Comparison of ENCODE assay signal across 8 cellular contexts in the genomic region with DNA sequence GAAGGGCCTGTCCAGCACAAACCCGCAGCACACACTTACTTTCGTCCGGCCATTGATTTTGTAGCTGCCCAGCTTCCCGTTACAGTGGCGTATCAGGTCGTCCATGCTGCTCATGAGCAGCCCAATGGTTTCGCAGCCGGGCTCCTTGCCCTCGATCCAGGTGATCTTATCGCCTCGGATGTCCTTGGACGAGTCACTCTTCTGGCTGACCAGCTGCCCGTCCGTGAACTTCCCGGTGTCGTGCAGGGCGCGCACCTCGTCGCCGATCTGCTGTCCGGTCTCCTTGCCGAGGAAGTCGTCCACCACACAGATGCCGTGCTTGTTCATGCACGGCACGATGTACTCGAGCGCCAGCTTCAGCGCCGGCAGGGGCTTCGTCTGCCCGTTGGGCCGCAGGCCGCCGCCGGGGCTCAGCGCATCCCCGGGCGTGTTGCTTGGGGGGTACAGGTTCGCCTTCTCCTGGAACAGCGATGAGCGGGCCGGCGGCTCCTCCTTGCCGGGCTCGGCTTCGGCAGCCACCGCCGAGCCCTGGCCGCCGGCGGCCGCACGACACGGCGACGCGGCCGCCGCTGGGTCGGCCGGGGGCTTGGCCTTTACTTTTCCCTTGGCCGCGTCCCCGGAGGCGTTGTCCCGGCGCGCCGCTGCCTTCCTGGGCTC. TPM values are rescaled to one million over a fixed set of nuclear protein-coding genes. Genes with fewer than 3 reads are reported as not detected.
DNase-seq lines count a peak whose midpoint lies in the region; ATAC-seq, FAIRE-seq and TF ChIP-seq lines count a peak whose summit lies in the region.

No MANE protein-coding gene starts in this region.

- intact Hi-C loops in endothelial cell of umbilical vein (cut with micrococcal nuclease) (loop anchor here (5.0 kb wide), 2 partner anchors 179 to 444 kb away; partner anchors contain the start of genes ARV1, GNPAT and TTC13), mucosa of descending colon (cut with DNase I, micrococcal nuclease) (loop anchor here (5.0 to 10.0 kb wide), 3 partner anchors 64 to 106 kb away; partner anchors contain the start of gene TSNAX (in 2 of the 2))

- BruUV-seq in endothelial cell of umbilical vein (replicated peaks; lab: Mats Ljungman, UMichigan) = no TSS peak

- H3K4me3 Mint-ChIP-seq in stimulated activated naive CD8-positive, alpha-beta T cell treated with anti-CD3 and anti-CD28 coated beads, Interleukin-15, amount 100 ng/mL, for 72 hours = peak overlapping the region; percentile 82 to 100

- TF ChIP-seq POLR2A in GM12891 (IDR thresholded peaks at IDR 0.05; ENCODE audit: low read depth, low read length) (no peak), endothelial cell of umbilical vein (IDR thresholded peaks at IDR 0.05; ENCODE audit: low read depth, low read length) (peak; percentile 34)

- TF ChIP-seq CTCF in HFF-Myc (IDR thresholded peaks at IDR 0.05; ENCODE audit: low read depth, low read length, missing control alignments) = no peak
- no peak for TF ChIP-seq CTCF in endothelial cell of umbilical vein (IDR thresholded peaks at IDR 0.05; ENCODE audit: extremely low read depth in 1 of 2, insufficient read depth in 1 of 2, low read depth in 1 of 2, low read length in 2 of 2)
- no peak for TF ChIP-seq CTCF in mucosa of descending colon (IDR thresholded peaks at IDR 0.05)

- ATAC-seq in mucosa of descending colon = peak; percentile 14
- ATAC-seq in stimulated activated naive CD8-positive, alpha-beta T cell treated with anti-CD3 and anti-CD28 coated beads, Interleukin-15, amount 100 ng/mL, for 72 hours = peak; percentile 13

- DNase-seq in GM12891 (ENCODE audit: insufficient read length, low spot score) (peak; percentile 17), HFF-Myc (ENCODE audit: extremely low read depth, low read depth) (no peak), NCI-H146 treated with DMSO at 0.1 percent for 48 hours (lab: John Stamatoyannopoulos, UW; ENCODE audit: unreplicated experiment) (peak; percentile 41), endothelial cell of umbilical vein (ENCODE audit: low read depth, low spot score) (peak; percentile 77), mucosa of descending colon (peak; percentile 55 to 78 (median 73)), GOT3 (lab: John Stamatoyannopoulos, UW) (no peak)
- DNase-seq in activated CD8-positive, alpha-beta memory T cell treated with anti-CD3 and anti-CD28 coated beads for 48 hours (ENCODE audit: low read depth in 2 of 3, low spot score in 2 of 3) = peak; percentile 7 to 17 (median 12)
- peak; percentile 49 to 56 for DNase-seq in stimulated activated naive CD8-positive, alpha-beta T cell treated with anti-CD3 and anti-CD28 coated beads, Interleukin-15, amount 100 ng/mL, for 72 hours

- no peaks in the 10 kb centered on the region for H3K27me3 Mint-ChIP-seq in stimulated activated naive CD8-positive, alpha-beta T cell treated with anti-CD3 and anti-CD28 coated beads, Interleukin-15, amount 100 ng/mL, for 72 hours

- FAIRE-seq in GM12891 (lab: Jason Lieb, UNC) (peak; percentile 81), endothelial cell of umbilical vein (lab: Jason Lieb, UNC) (no peak)

- H3K79me2 ChIP-seq in endothelial cell of umbilical vein (ENCODE audit: control insufficient read depth, insufficient read depth, low read length) = peaks cover 54% of the 10 kb centered on the region

- H3K4me1 ChIP-seq in endothelial cell of umbilical vein (ENCODE audit: control insufficient read depth, extremely low read depth, insufficient read depth, low read length) (peaks cover 45% of the 10 kb centered on the region), mucosa of descending colon (ENCODE audit: low read depth) (peaks cover 20% of the 10 kb centered on the region)

- H3K36me3 ChIP-seq in endothelial cell of umbilical vein (ENCODE audit: control insufficient read depth in 2 of 2, extremely low read depth in 1 of 2, insufficient read depth in 2 of 2, low read length in 2 of 2) = no peaks in the 10 kb centered on the region
- H3K36me3 ChIP-seq in mucosa of descending colon (ENCODE audit: low read depth) = no peaks in the 10 kb centered on the region

- H3K9ac ChIP-seq in endothelial cell of umbilical vein (replicated peaks; ENCODE audit: extremely low read depth, insufficient read depth, low read length) = peak overlapping the region; percentile 72

- no peaks in the 10 kb centered on the region for H3K9me3 Mint-ChIP-seq in stimulated activated naive CD8-positive, alpha-beta T cell treated with anti-CD3 and anti-CD28 coated beads, Interleukin-15, amount 100 ng/mL, for 72 hours

- H3K27ac Mint-ChIP-seq in stimulated activated naive CD8-positive, alpha-beta T cell treated with anti-CD3 and anti-CD28 coated beads, Interleukin-15, amount 100 ng/mL, for 72 hours = peak overlapping the region; percentile 95 to 96

- H4K20me1 ChIP-seq in endothelial cell of umbilical vein (replicated peaks; ENCODE audit: control insufficient read depth, extremely low read depth, insufficient read depth, low read length) = peaks cover 4% of the 10 kb centered on the region

- H3K27ac ChIP-seq in endothelial cell of umbilical vein (ENCODE audit: insufficient read depth, low read depth, low read length) = peak overlapping the region; percentile 53

- H3K4me2 ChIP-seq in endothelial cell of umbilical vein (ENCODE audit: insufficient read depth, low read length) = peak overlapping the region; percentile 99

- H3K27me3 ChIP-seq in endothelial cell of umbilical vein (ENCODE audit: control insufficient read depth in 2 of 2, insufficient read depth in 2 of 2, low read length in 2 of 2) = no peaks in the 10 kb centered on the region

- no peaks in the 10 kb centered on the region for H3K9me1 ChIP-seq in endothelial cell of umbilical vein (replicated peaks; ENCODE audit: control insufficient read depth, extremely low read depth, insufficient read depth, low read length)

- peak overlapping the region; percentile 0 for H2AFZ ChIP-seq in endothelial cell of umbilical vein (ENCODE audit: low read depth, low read length)

- no peaks in the 10 kb centered on the region for H3K9me3 ChIP-seq in endothelial cell of umbilical vein (replicated peaks; ENCODE audit: control insufficient read depth, insufficient read depth, low read length)
- H3K9me3 ChIP-seq in mucosa of descending colon = no peaks in the 10 kb centered on the region

- peaks cover 30% of the 10 kb centered on the region for H3K4me1 Mint-ChIP-seq in stimulated activated naive CD8-positive, alpha-beta T cell treated with anti-CD3 and anti-CD28 coated beads, Interleukin-15, amount 100 ng/mL, for 72 hours

- CTCF ChIA-PET in endothelial cell of umbilical vein (lab: Charles Lee) = interaction anchor here (0.6 to 3.6 kb wide), 16 partner anchors 11 to 163 kb away, joined by 3 to 39 read pairs (median 4); partner anchors contain the start of genes EXOC8 and SPRTN

- POLR2A ChIA-PET in endothelial cell of umbilical vein (lab: Charles Lee) = interaction anchor here (0.8 to 1.2 kb wide), 3 partner anchors 47 to 163 kb away, joined by 3 to 4 read pairs (median 3); partner anchors contain the start of genes EXOC8 and SPRTN

- H3K4me3 ChIP-seq in HFF-Myc (replicated peaks; ENCODE audit: low read depth, low read length) = peak overlapping the region; percentile 88
- peak overlapping the region; percentile 63 to 97 (median 91) for H3K4me3 ChIP-seq in endothelial cell of umbilical vein (replicated peaks in 1 of 3; ENCODE audit: insufficient read depth in 1 of 3, low read depth in 1 of 3, low read length in 3 of 3)
- peak overlapping the region; percentile 83 for H3K4me3 ChIP-seq in mucosa of descending colon

- dilution Hi-C loops in endothelial cell of umbilical vein (cut with MboI; ENCODE audit: extremely low pct_ligation_motif_present, low sequenced_read_pairs) = no loop called here

TF ChIP-seq in GM12891, 5 proteins besides CTCF, POLR2A, EP300 and RAD21:
- TF ChIP-seq PAX5 (IDR thresholded peaks at IDR 0.05; ENCODE audit: insufficient read depth, low read length, severe bottlenecking) = no peak
- no peak for TF ChIP-seq SPI1 (IDR thresholded peaks at IDR 0.05; ENCODE audit: low read depth, low read length)
- TF ChIP-seq POU2F2 (IDR thresholded peaks at IDR 0.05; ENCODE audit: low read depth, low read length) = no peak
- TF ChIP-seq TAF1 (IDR thresholded peaks at IDR 0.05; ENCODE audit: low read depth, low read length) = no peak
- TF ChIP-seq POLR2AphosphoS5 (IDR thresholded peaks at IDR 0.05; ENCODE audit: low read depth, low read length) = no peak

TF ChIP-seq in endothelial cell of umbilical vein, 7 proteins besides CTCF, POLR2A, EP300 and RAD21:
- TF ChIP-seq EZH2 (IDR thresholded peaks at IDR 0.05; ENCODE audit: borderline replicate concordance, low read depth, low read length, severe bottlenecking) = no peak
- peak; percentile 51 for TF ChIP-seq GATA2 (IDR thresholded peaks at IDR 0.05; ENCODE audit: insufficient read depth, insufficient read length, low read depth, low read length)

RNA-seq across cellular contexts. Expression of gene EGLN1, which starts 1.0 kb away (rescaled TPM):
- 23.1 TPM for polyA plus RNA-seq in GM12891 (2012; ENCODE audit: low read depth, missing spikeins)
- total RNA-seq in endothelial cell of umbilical vein (37.4 and 38.1 TPM in 2 replicates), mucosa of descending colon (10 to 100 TPM; 49.3 to 61.1 (median 55.0) TPM)
- polyA plus RNA-seq in endothelial cell of umbilical vein = 11.5 and 13.7 TPM in 2 replicates
- polyA plus RNA-seq in endothelial cell of umbilical vein (2011; cell fraction: cytosol; rRNA removed) = 20.9 and 21.9 TPM in 2 replicates
- 11.2 and 16.1 TPM in 2 replicates for polyA plus RNA-seq in endothelial cell of umbilical vein (2011; cell fraction: nucleus; rRNA removed)
- 27.5 and 41.8 TPM in 2 replicates for polyA plus RNA-seq in endothelial cell of umbilical vein (2012)
- 37.8 and 52.4 TPM in 2 replicates for polyA minus RNA-seq in endothelial cell of umbilical vein
- 17.3 TPM for polyA minus RNA-seq in endothelial cell of umbilical vein (2011; cell fraction: cytosol; rRNA and poly(A)+ RNA removed)
- 19.1 and 21.3 TPM in 2 replicates for polyA minus RNA-seq in endothelial cell of umbilical vein (2011; cell fraction: nucleus; rRNA and poly(A)+ RNA removed)

Comparison
In these comparisons a context has a peak if more than half of its experiments do, and no peak if none do; other contexts are left out.
1. DNase-seq: peak in GM12891 (single experiment), NCI-H146 treated with DMSO at 0.1 percent for 48 hours (single experiment), activated CD8-positive, alpha-beta memory T cell treated with anti-CD3 and anti-CD28 coated beads for 48 hours (3 of 3), endothelial cell of umbilical vein (single experiment), mucosa of descending colon (3 of 3) and stimulated activated naive CD8-positive, alpha-beta T cell treated with anti-CD3 and anti-CD28 coated beads, Interleukin-15, amount 100 ng/mL, for 72 hours (2 of 2); none in HFF-Myc (single experiment) and GOT3 (single experiment).
2. Peak in every context shown above with its lines, with median percentiles within 50 percentile points of each other: H3K4me3 ChIP-seq.